Comparison of ENCODE assay signal across 11 cellular contexts in the genomic region with DNA sequence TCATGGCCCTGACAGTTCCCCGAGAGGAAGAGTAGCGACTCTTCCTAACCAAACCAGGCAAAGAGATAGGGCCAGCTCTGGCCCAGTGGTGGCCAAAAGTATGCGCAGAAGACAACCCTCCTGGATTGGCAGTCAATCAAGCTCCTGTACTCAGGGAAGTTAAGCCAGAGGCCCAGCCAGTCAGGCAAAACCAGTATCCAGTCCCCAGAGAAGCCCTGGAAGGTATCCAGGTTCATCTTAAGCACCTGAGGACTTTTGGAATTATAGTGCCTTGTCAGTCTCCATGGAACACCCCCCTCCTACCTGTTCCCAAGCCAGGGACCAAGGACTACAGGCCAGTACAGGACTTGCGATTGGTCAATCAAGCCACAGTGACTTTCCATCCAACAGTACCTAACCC.
"Had no signal": no experiment of that assay in that cellular context is flagged by ENCODE, and none has a peak within 500 bp of the region (broad histone marks: within the 10 kb centered on the region; RNA-seq: fewer than 3 reads in every experiment).

No MANE protein-coding gene starts in this region.

- H3K4me2 ChIP-seq: GM23338 had no signal

- H3K4me3 ChIP-seq: GM23248, GM23338, HAP-1 had no signal

- H3K27ac ChIP-seq: GM23248 had no signal

- FAIRE-seq: H1, H54 had no signal

- H3K9ac ChIP-seq: GM23248 had no signal

- H3K36me3 ChIP-seq: HAP-1 had no signal

- ATAC-seq: GM23338, HCT116 had no signal

- H2AFZ ChIP-seq: GM23248, GM23338 had no signal

- H3K4me1 ChIP-seq: HAP-1 had no signal

- DNase-seq: GM23248, GOT3, H7, H9, HCEC 1CT, HFFc6 had no signal
